In genomic region chr10:6409982-6410694, GRCh38 we compare ENCODE assay signal across 8 cellular contexts.
DNase-seq lines count a peak whose midpoint lies in the region; ATAC-seq lines count a peak whose summit lies in the region.

No MANE protein-coding gene starts in this region.

- no peaks in the 10 kb centered on the region for H3K27me3 ChIP-seq in skeletal muscle tissue (ENCODE audit: control insufficient read depth in 3 of 3, insufficient read depth in 3 of 3, low read length in 3 of 3)

- no peaks in the 10 kb centered on the region for H3K36me3 ChIP-seq in skeletal muscle tissue (ENCODE audit: control insufficient read depth in 3 of 3, insufficient read depth in 3 of 3, low read length in 3 of 3)

- no peaks in the 10 kb centered on the region for H3K9me3 ChIP-seq in skeletal muscle tissue (ENCODE audit: control insufficient read depth in 3 of 3, low read length in 3 of 3)

- peak overlapping the region in 1 of 3 donors; percentile 50 for H3K9ac ChIP-seq in skeletal muscle tissue (ENCODE audit: low read depth in 1 of 3, low read length in 3 of 3)

- no peak for ATAC-seq in HG03039 (IDR thresholded peaks at IDR 0.05; ENCODE audit: unreplicated experiment)

- peaks cover 10 to 25% (median 13%) of the 10 kb centered on the region in 3 donors for H3K4me1 ChIP-seq in skeletal muscle tissue (ENCODE audit: control insufficient read depth in 3 of 3, insufficient read depth in 3 of 3, low read length in 3 of 3)

- H3K4me3 ChIP-seq in Jurkat, Clone E6-1 (ENCODE audit: low read length), result no peak overlapping the region
- H3K4me3 ChIP-seq in skeletal muscle tissue (ENCODE audit: low read length in 3 of 3), result peak overlapping the region in 2 of 3 donors; percentile 13 to 53

- DNase-seq in Jurkat, Clone E6-1 (ENCODE audit: low read depth, low spot score), result peak; percentile 49
- DNase-seq in activated T-cell treated with anti-CD3 and anti-CD28 coated beads for 4 hours, result peak; percentile 15
- peak; percentile 62 for DNase-seq in foreskin melanocyte
- DNase-seq in mesenteric fat pad (ENCODE audit: low spot score), result no peak
- DNase-seq in C1 segment of cervical spinal cord (lab: John Stamatoyannopoulos, UW), result no peak
- no peak for DNase-seq in SK-N-DZ (ENCODE audit: low spot score)

- peak overlapping the region; percentile 90 for H3K27ac ChIP-seq in skeletal muscle tissue (ENCODE audit: low read depth, low read length)

Comparison
In these comparisons a context has a peak if more than half of its experiments do, and no peak if none do; other contexts are left out.
1. DNase-seq: peak in Jurkat, Clone E6-1 (single experiment), activated T-cell treated with anti-CD3 and anti-CD28 coated beads for 4 hours (single experiment) and foreskin melanocyte (single experiment); none in mesenteric fat pad (single experiment), C1 segment of cervical spinal cord (0 of 14) and SK-N-DZ (single experiment).